ENCODE assay signal across 1 cellular context in the genomic region with DNA sequence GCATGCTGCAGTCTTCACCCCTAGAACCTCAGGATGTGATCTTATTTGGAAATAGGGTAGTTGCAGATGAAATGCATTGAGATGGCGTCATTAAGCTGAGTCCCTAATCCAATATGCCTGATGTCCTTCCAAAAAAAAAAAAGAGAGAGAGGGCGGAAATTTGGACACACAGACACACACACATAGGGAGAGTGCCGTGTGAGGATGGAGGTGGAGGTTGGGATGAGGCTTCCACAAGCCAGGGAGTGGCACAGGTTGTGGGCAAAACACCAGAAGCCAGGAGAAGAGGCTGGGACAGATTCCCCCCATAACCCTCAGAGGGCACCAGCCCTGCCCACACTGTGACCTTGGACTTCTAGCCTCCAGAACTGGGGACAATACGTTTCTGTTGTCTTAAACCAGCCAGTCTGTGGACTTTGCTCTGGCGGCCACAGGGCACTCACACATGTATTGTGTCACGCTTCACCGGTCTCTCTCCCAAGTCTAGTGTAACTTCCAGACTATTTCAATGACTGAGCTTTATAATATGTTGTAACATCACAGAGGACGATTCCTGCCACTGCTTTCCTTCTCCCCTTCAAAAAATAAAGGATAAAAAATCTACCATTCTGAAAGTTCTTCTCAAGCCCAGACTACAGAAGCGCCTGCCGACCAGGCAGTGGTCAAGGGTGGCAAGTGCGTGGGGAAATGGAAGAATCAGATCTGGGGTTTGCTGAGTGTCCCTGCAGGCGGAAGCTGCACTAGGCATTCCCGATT.
TF ChIP-seq lines count a peak whose summit lies in the region.

No MANE protein-coding gene starts in this region.

TF ChIP-seq in HepG2, 621 proteins besides CTCF, POLR2A, EP300 and RAD21 (continued from another document and continues in another):
- TF ChIP-seq, protein P1, sequence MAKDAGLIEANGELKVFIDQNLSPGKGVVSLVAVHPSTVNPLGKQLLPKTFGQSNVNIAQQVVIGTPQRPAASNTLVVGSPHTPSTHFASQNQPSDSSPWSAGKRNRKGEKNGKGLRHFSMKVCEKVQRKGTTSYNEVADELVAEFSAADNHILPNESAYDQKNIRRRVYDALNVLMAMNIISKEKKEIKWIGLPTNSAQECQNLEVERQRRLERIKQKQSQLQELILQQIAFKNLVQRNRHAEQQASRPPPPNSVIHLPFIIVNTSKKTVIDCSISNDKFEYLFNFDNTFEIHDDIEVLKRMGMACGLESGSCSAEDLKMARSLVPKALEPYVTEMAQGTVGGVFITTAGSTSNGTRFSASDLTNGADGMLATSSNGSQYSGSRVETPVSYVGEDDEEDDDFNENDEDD (CRISPR knock-in tag; IDR thresholded peaks at IDR 0.05; ENCODE audit: borderline replicate concordance), result no peak; the same call in 1 of the 2 replicates
- no peak for TF ChIP-seq YY1 (IDR thresholded peaks at IDR 0.05; ENCODE audit: insufficient read depth, insufficient replicate concordance, low read depth, low read length)
- no peak for TF ChIP-seq ZNF101 (CRISPR knock-in tag; IDR thresholded peaks at IDR 0.05; ENCODE audit: borderline replicate concordance, low read depth)
- TF ChIP-seq ZNF205 (CRISPR knock-in tag; IDR thresholded peaks at IDR 0.05), result no peak
- TF ChIP-seq ZNF572 (CRISPR knock-in tag; IDR thresholded peaks at IDR 0.05), result no peak
- TF ChIP-seq NR2F6 (IDR thresholded peaks at IDR 0.05), result peak; percentile 73
- TF ChIP-seq NR2F6 (CRISPR knock-in tag; IDR thresholded peaks at IDR 0.05), result peak; percentile 82
- TF ChIP-seq, protein P2, sequence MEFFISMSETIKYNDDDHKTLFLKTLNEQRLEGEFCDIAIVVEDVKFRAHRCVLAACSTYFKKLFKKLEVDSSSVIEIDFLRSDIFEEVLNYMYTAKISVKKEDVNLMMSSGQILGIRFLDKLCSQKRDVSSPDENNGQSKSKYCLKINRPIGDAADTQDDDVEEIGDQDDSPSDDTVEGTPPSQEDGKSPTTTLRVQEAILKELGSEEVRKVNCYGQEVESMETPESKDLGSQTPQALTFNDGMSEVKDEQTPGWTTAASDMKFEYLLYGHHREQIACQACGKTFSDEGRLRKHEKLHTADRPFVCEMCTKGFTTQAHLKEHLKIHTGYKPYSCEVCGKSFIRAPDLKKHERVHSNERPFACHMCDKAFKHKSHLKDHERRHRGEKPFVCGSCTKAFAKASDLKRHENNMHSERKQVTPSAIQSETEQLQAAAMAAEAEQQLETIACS (CRISPR knock-in tag; IDR thresholded peaks at IDR 0.05), result no peak
- no peak for TF ChIP-seq PITX1 (CRISPR knock-in tag; IDR thresholded peaks at IDR 0.05)
- TF ChIP-seq SOX13 (IDR thresholded peaks at IDR 0.05), result peak; percentile 97
- peak in 1 of 2 experiments; percentile 99; a peak in 2 of 4 replicates for TF ChIP-seq SOX13 (CRISPR knock-in tag; conservative IDR thresholded peaks at IDR 0.05 in 1 of 2, IDR thresholded peaks at IDR 0.05 in 1 of 2)
- TF ChIP-seq ZNF616 (CRISPR knock-in tag; IDR thresholded peaks at IDR 0.05; ENCODE audit: low read depth), result no peak
- TF ChIP-seq GLI4 (CRISPR knock-in tag; IDR thresholded peaks at IDR 0.05; ENCODE audit: borderline replicate concordance), result no peak
- no peak for TF ChIP-seq TEAD3 (CRISPR knock-in tag; optimal IDR thresholded peaks at IDR 0.05; ENCODE audit: borderline replicate concordance)
- TF ChIP-seq ZNF749 (CRISPR knock-in tag; IDR thresholded peaks at IDR 0.05; ENCODE audit: borderline replicate concordance), result no peak
- TF ChIP-seq ZNF598 (CRISPR knock-in tag; IDR thresholded peaks at IDR 0.05; ENCODE audit: borderline replicate concordance), result no peak
- no peak for TF ChIP-seq ZNF34 (CRISPR knock-in tag; IDR thresholded peaks at IDR 0.05; ENCODE audit: borderline replicate concordance)
- TF ChIP-seq FOXK1 (CRISPR knock-in tag; IDR thresholded peaks at IDR 0.05; ENCODE audit: borderline replicate concordance, low read depth), result no peak
- peak; percentile 62 for TF ChIP-seq ASH2L (IDR thresholded peaks at IDR 0.05; ENCODE audit: insufficient read length, low read depth, low read length)
- TF ChIP-seq ATF7-NPFF (CRISPR knock-in tag; IDR thresholded peaks at IDR 0.05; ENCODE audit: low read depth), result no peak
- peak; percentile 77; the same call in 1 of the 2 replicates for TF ChIP-seq ZNF614 (CRISPR knock-in tag; IDR thresholded peaks at IDR 0.05; ENCODE audit: borderline replicate concordance)
- TF ChIP-seq ZNF17 (CRISPR knock-in tag; IDR thresholded peaks at IDR 0.05), result no peak
- peak; percentile 90 for TF ChIP-seq MIER2 (CRISPR knock-in tag; IDR thresholded peaks at IDR 0.05)
- peak; percentile 85 for TF ChIP-seq PPARG (CRISPR knock-in tag; conservative IDR thresholded peaks at IDR 0.05)
- peak; percentile 63; the same call in 1 of the 2 replicates for TF ChIP-seq ZBTB7B (CRISPR knock-in tag; IDR thresholded peaks at IDR 0.05)
- TF ChIP-seq, protein P3, sequence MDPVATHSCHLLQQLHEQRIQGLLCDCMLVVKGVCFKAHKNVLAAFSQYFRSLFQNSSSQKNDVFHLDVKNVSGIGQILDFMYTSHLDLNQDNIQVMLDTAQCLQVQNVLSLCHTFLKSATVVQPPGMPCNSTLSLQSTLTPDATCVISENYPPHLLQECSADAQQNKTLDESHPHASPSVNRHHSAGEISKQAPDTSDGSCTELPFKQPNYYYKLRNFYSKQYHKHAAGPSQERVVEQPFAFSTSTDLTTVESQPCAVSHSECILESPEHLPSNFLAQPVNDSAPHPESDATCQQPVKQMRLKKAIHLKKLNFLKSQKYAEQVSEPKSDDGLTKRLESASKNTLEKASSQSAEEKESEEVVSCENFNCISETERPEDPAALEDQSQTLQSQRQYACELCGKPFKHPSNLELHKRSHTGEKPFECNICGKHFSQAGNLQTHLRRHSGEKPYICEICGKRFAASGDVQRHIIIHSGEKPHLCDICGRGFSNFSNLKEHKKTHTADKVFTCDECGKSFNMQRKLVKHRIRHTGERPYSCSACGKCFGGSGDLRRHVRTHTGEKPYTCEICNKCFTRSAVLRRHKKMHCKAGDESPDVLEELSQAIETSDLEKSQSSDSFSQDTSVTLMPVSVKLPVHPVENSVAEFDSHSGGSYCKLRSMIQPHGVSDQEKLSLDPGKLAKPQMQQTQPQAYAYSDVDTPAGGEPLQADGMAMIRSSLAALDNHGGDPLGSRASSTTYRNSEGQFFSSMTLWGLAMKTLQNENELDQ (CRISPR knock-in tag; IDR thresholded peaks at IDR 0.05; ENCODE audit: borderline replicate concordance), result no peak
- no peak for TF ChIP-seq CBX5 (CRISPR knock-in tag; IDR thresholded peaks at IDR 0.05; ENCODE audit: borderline replicate concordance)
- TF ChIP-seq HMG20A (CRISPR knock-in tag; IDR thresholded peaks at IDR 0.05; ENCODE audit: borderline replicate concordance), result peak; percentile 83
- TF ChIP-seq MTF1 (CRISPR knock-in tag; IDR thresholded peaks at IDR 0.05), result no peak
- no peak for TF ChIP-seq CCAR2 (optimal IDR thresholded peaks at IDR 0.05; ENCODE audit: low read depth, low read length)
- TF ChIP-seq, protein P4, sequence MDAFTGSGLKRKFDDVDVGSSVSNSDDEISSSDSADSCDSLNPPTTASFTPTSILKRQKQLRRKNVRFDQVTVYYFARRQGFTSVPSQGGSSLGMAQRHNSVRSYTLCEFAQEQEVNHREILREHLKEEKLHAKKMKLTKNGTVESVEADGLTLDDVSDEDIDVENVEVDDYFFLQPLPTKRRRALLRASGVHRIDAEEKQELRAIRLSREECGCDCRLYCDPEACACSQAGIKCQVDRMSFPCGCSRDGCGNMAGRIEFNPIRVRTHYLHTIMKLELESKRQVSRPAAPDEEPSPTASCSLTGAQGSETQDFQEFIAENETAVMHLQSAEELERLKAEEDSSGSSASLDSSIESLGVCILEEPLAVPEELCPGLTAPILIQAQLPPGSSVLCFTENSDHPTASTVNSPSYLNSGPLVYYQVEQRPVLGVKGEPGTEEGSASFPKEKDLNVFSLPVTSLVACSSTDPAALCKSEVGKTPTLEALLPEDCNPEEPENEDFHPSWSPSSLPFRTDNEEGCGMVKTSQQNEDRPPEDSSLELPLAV (CRISPR knock-in tag; conservative IDR thresholded peaks at IDR 0.05; ENCODE audit: low read depth), result no peak
- TF ChIP-seq POLR2AphosphoS2 (IDR thresholded peaks at IDR 0.05; ENCODE audit: low read depth, low read length), result no peak
- TF ChIP-seq ZNF562 (CRISPR knock-in tag; IDR thresholded peaks at IDR 0.05; ENCODE audit: borderline replicate concordance), result no peak
- TF ChIP-seq, protein P5, sequence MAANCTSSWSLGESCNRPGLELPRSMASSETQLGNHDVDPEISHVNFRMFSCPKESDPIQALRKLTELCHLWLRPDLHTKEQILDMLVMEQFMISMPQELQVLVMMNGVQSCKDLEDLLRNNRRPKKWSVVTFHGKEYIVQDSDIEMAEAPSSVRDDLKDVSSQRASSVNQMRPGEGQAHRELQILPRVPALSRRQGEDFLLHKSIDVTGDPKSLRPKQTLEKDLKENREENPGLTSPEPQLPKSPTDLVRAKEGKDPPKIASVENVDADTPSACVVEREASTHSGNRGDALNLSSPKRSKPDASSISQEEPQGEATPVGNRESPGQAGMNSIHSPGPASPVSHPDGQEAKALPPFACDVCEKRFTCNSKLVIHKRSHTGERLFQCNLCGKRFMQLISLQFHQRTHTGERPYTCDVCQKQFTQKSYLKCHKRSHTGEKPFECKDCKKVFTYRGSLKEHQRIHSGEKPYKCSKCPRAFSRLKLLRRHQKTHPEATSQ (CRISPR knock-in tag; IDR thresholded peaks at IDR 0.05; ENCODE audit: borderline replicate concordance), result no peak
- no peak for TF ChIP-seq ZNF816 (CRISPR knock-in tag; IDR thresholded peaks at IDR 0.05; ENCODE audit: borderline replicate concordance)
- TF ChIP-seq, protein P6, sequence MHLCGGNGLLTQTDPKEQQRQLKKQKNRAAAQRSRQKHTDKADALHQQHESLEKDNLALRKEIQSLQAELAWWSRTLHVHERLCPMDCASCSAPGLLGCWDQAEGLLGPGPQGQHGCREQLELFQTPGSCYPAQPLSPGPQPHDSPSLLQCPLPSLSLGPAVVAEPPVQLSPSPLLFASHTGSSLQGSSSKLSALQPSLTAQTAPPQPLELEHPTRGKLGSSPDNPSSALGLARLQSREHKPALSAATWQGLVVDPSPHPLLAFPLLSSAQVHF (CRISPR knock-in tag; IDR thresholded peaks at IDR 0.05), result no peak
- TF ChIP-seq ATF1 (CRISPR knock-in tag; IDR thresholded peaks at IDR 0.05), result no peak
- no peak for TF ChIP-seq ZNF713 (CRISPR knock-in tag; IDR thresholded peaks at IDR 0.05)
- TF ChIP-seq SMARCE1 (IDR thresholded peaks at IDR 0.05; ENCODE audit: borderline replicate concordance), result no peak
- TF ChIP-seq SKI (IDR thresholded peaks at IDR 0.05; ENCODE audit: partially characterized antibody), result peak; percentile 95
- TF ChIP-seq ZNF253 (CRISPR knock-in tag; IDR thresholded peaks at IDR 0.05; ENCODE audit: borderline replicate concordance), result no peak
- 0 out of 2 replicates have a peak, but pooled peaks have one; percentile 15 for TF ChIP-seq GABPB1 (CRISPR knock-in tag; IDR thresholded peaks at IDR 0.05)
- TF ChIP-seq ZFYVE20 (CRISPR knock-in tag; IDR thresholded peaks at IDR 0.05; ENCODE audit: borderline replicate concordance, low read depth), result no peak
- TF ChIP-seq SNAI1 (CRISPR knock-in tag; IDR thresholded peaks at IDR 0.05; ENCODE audit: borderline replicate concordance), result no peak
- no peak for TF ChIP-seq SALL2 (CRISPR knock-in tag; IDR thresholded peaks at IDR 0.05)
- TF ChIP-seq RELA (CRISPR knock-in tag; IDR thresholded peaks at IDR 0.05), result no peak
- TF ChIP-seq, protein P7, sequence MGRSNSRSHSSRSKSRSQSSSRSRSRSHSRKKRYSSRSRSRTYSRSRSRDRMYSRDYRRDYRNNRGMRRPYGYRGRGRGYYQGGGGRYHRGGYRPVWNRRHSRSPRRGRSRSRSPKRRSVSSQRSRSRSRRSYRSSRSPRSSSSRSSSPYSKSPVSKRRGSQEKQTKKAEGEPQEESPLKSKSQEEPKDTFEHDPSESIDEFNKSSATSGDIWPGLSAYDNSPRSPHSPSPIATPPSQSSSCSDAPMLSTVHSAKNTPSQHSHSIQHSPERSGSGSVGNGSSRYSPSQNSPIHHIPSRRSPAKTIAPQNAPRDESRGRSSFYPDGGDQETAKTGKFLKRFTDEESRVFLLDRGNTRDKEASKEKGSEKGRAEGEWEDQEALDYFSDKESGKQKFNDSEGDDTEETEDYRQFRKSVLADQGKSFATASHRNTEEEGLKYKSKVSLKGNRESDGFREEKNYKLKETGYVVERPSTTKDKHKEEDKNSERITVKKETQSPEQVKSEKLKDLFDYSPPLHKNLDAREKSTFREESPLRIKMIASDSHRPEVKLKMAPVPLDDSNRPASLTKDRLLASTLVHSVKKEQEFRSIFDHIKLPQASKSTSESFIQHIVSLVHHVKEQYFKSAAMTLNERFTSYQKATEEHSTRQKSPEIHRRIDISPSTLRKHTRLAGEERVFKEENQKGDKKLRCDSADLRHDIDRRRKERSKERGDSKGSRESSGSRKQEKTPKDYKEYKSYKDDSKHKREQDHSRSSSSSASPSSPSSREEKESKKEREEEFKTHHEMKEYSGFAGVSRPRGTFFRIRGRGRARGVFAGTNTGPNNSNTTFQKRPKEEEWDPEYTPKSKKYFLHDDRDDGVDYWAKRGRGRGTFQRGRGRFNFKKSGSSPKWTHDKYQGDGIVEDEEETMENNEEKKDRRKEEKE (IDR thresholded peaks at IDR 0.05), result no peak
- 0 out of 2 replicates have a peak, but pooled peaks have one; percentile 53 for TF ChIP-seq ZNF317 (CRISPR knock-in tag; IDR thresholded peaks at IDR 0.05)
- TF ChIP-seq NFE2 (CRISPR knock-in tag; IDR thresholded peaks at IDR 0.05), result no peak
- no peak for TF ChIP-seq ERF (CRISPR knock-in tag; IDR thresholded peaks at IDR 0.05)
- no peak for TF ChIP-seq ETV6 (CRISPR knock-in tag; conservative IDR thresholded peaks at IDR 0.05)
- TF ChIP-seq, protein P8, sequence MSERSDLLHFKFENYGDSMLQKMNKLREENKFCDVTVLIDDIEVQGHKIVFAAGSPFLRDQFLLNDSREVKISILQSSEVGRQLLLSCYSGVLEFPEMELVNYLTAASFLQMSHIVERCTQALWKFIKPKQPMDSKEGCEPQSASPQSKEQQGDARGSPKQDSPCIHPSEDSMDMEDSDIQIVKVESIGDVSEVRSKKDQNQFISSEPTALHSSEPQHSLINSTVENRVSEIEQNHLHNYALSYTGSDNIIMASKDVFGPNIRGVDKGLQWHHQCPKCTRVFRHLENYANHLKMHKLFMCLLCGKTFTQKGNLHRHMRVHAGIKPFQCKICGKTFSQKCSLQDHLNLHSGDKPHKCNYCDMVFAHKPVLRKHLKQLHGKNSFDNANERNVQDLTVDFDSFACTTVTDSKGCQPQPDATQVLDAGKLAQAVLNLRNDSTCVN (CRISPR knock-in tag; IDR thresholded peaks at IDR 0.05; ENCODE audit: borderline replicate concordance), result peak; percentile 69; the same call in 1 of the 2 replicates
- TF ChIP-seq XBP1 (CRISPR knock-in tag; IDR thresholded peaks at IDR 0.05), result no peak
- TF ChIP-seq GATAD1 (CRISPR knock-in tag; IDR thresholded peaks at IDR 0.05), result no peak
- TF ChIP-seq NAIF1 (CRISPR knock-in tag; IDR thresholded peaks at IDR 0.05; ENCODE audit: borderline replicate concordance), result no peak
- TF ChIP-seq RXRA (CRISPR knock-in tag; IDR thresholded peaks at IDR 0.05), result peak; percentile 83
- TF ChIP-seq ZNF563 (CRISPR knock-in tag; IDR thresholded peaks at IDR 0.05), result no peak
- 0 out of 2 replicates have a peak, but pooled peaks have one; percentile 68 for TF ChIP-seq ZFP82 (CRISPR knock-in tag; IDR thresholded peaks at IDR 0.05; ENCODE audit: borderline replicate concordance)
- no peak for TF ChIP-seq PHF8 (CRISPR knock-in tag; IDR thresholded peaks at IDR 0.05)
- TF ChIP-seq, protein P9, sequence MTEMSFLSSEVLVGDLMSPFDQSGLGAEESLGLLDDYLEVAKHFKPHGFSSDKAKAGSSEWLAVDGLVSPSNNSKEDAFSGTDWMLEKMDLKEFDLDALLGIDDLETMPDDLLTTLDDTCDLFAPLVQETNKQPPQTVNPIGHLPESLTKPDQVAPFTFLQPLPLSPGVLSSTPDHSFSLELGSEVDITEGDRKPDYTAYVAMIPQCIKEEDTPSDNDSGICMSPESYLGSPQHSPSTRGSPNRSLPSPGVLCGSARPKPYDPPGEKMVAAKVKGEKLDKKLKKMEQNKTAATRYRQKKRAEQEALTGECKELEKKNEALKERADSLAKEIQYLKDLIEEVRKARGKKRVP (CRISPR knock-in tag; IDR thresholded peaks at IDR 0.05), result no peak
